1 cellular context compared by ENCODE assay signal in genomic region chr11:97963528-97964331, GRCh38.
TF ChIP-seq lines count a peak whose summit lies in the region.

No MANE protein-coding gene starts in this region.

TF ChIP-seq in K562, 482 proteins besides CTCF, POLR2A, EP300 and RAD21 (continued from another document and continues in another):
- TF ChIP-seq ZNF707 (CRISPR knock-in tag; conservative IDR thresholded peaks at IDR 0.05): peak; percentile 91
- no peak; the same call in 1 of the 2 replicates for TF ChIP-seq NR2C1 (IDR thresholded peaks at IDR 0.05)
- TF ChIP-seq NR2C1 (tag; IDR thresholded peaks at IDR 0.05): peak; percentile 97
- TF ChIP-seq ZNF134 (CRISPR knock-in tag; conservative IDR thresholded peaks at IDR 0.05): peak; percentile 92
- peak; percentile 78 for TF ChIP-seq POLR2H (tag; IDR thresholded peaks at IDR 0.05; ENCODE audit: low read depth)
- peak; percentile 77 for TF ChIP-seq ZNF785 (CRISPR knock-in tag; IDR thresholded peaks at IDR 0.05)
- peak; percentile 45; the same call in 1 of the 2 replicates for TF ChIP-seq SPI1 (IDR thresholded peaks at IDR 0.05; ENCODE audit: borderline replicate concordance, low read depth, low read length)
- TF ChIP-seq HDAC3 (IDR thresholded peaks at IDR 0.05; ENCODE audit: borderline replicate concordance, partially characterized antibody): peak; percentile 84
- peak; percentile 84 for TF ChIP-seq HDAC2 (IDR thresholded peaks at IDR 0.05)
- TF ChIP-seq PPARD (CRISPR knock-in tag; IDR thresholded peaks at IDR 0.05): peak; percentile 92
- no peak for TF ChIP-seq ZNF512 (tag; IDR thresholded peaks at IDR 0.05)
- TF ChIP-seq HNRNPLL (IDR thresholded peaks at IDR 0.05; ENCODE audit: low read depth, low read length, poor library complexity, severe bottlenecking): no peak
- peak; percentile 34; the same call in 1 of the 2 replicates for TF ChIP-seq MEF2A (IDR thresholded peaks at IDR 0.05; ENCODE audit: control insufficient read depth, low read depth, low read length)
- TF ChIP-seq ADNP (tag; IDR thresholded peaks at IDR 0.05): peak; percentile 61
- no peak for TF ChIP-seq MED1 (CRISPR knock-in tag; IDR thresholded peaks at IDR 0.05; ENCODE audit: borderline replicate concordance)
- TF ChIP-seq HOXB6 (CRISPR knock-in tag; IDR thresholded peaks at IDR 0.05; ENCODE audit: borderline replicate concordance): peak; percentile 78; the same call in 1 of the 2 replicates
- peak; percentile 56 for TF ChIP-seq C11orf30 (IDR thresholded peaks at IDR 0.05; ENCODE audit: low read depth)
- TF ChIP-seq CEBPB (tag; IDR thresholded peaks at IDR 0.05): no peak; the same call in none of the 2 replicates
- TF ChIP-seq PBX2 (CRISPR knock-in tag; IDR thresholded peaks at IDR 0.05; ENCODE audit: low read depth): no peak
- TF ChIP-seq PBX2 (tag; conservative IDR thresholded peaks at IDR 0.05; ENCODE audit: low read depth): peak; percentile 81; the same call in 1 of the 2 replicates
- peak; percentile 98 for TF ChIP-seq TSHZ1 (CRISPR knock-in tag; IDR thresholded peaks at IDR 0.05)
- TF ChIP-seq ZNF592 (IDR thresholded peaks at IDR 0.05): peak; percentile 100
- peak; percentile 99 for TF ChIP-seq ZNF586 (CRISPR knock-in tag; conservative IDR thresholded peaks at IDR 0.05)
- TF ChIP-seq ZNF436 (CRISPR knock-in tag; IDR thresholded peaks at IDR 0.05): peak; percentile 74
- peak; percentile 97 for TF ChIP-seq HINFP (tag; conservative IDR thresholded peaks at IDR 0.05; ENCODE audit: low read depth)
- peak; percentile 80 for TF ChIP-seq SNAPC5 (CRISPR knock-in tag; IDR thresholded peaks at IDR 0.05)
- TF ChIP-seq ERF (CRISPR knock-in tag; IDR thresholded peaks at IDR 0.05): peak; percentile 100
- peak; percentile 79 for TF ChIP-seq NEUROD1 (IDR thresholded peaks at IDR 0.05; ENCODE audit: borderline replicate concordance, low read depth, low read length, partially characterized antibody)
- peak; percentile 66; the same call in 1 of the 2 replicates for TF ChIP-seq ARID3A (IDR thresholded peaks at IDR 0.05; ENCODE audit: borderline replicate concordance, low read depth, low read length)
- TF ChIP-seq HDAC8 (tag; IDR thresholded peaks at IDR 0.05): peak; percentile 96
- TF ChIP-seq GATA2 (CRISPR knock-in tag; IDR thresholded peaks at IDR 0.05): peak; percentile 85
- TF ChIP-seq ZNF384 (IDR thresholded peaks at IDR 0.05; ENCODE audit: low read depth, low read length): no peak
- peak; percentile 96 for TF ChIP-seq ELK3 (CRISPR knock-in tag; IDR thresholded peaks at IDR 0.05)
- TF ChIP-seq RBBP5 (IDR thresholded peaks at IDR 0.05; ENCODE audit: borderline replicate concordance, insufficient read depth, low read length, poor library complexity, severe bottlenecking): peak; percentile 79
- peak; percentile 99 for TF ChIP-seq ID3 (CRISPR knock-in tag; IDR thresholded peaks at IDR 0.05)
- TF ChIP-seq ID3 (tag; IDR thresholded peaks at IDR 0.05): peak; percentile 100
- peak; percentile 77; the same call in 1 of the 2 replicates for TF ChIP-seq ZNF518B (CRISPR knock-in tag; IDR thresholded peaks at IDR 0.05)
- peak; percentile 100 for TF ChIP-seq SMAD4 (CRISPR knock-in tag; conservative IDR thresholded peaks at IDR 0.05)
- peak; percentile 92; the same call in 1 of the 2 replicates for TF ChIP-seq CHCHD3 (CRISPR knock-in tag; IDR thresholded peaks at IDR 0.05)
- TF ChIP-seq ZNF583 (CRISPR knock-in tag; IDR thresholded peaks at IDR 0.05): peak; percentile 100
- peak; percentile 98 for TF ChIP-seq CBFA2T3 (IDR thresholded peaks at IDR 0.05)
